In genomic region chr1:162070094-162070748, GRCh38 we compare ENCODE assay signal across 9 cellular contexts. TPM values are rescaled to one million over a fixed set of nuclear protein-coding genes. Genes with fewer than 3 reads are reported as not detected.
DNase-seq lines count a peak whose midpoint lies in the region; ATAC-seq, FAIRE-seq and TF ChIP-seq lines count a peak whose summit lies in the region.
"Had no signal": no experiment of that assay in that cellular context is flagged by ENCODE, and none has a peak within 500 bp of the region (broad histone marks: within the 10 kb centered on the region; RNA-seq: fewer than 3 reads in every experiment).

No MANE protein-coding gene starts in this region.

- FAIRE-seq in K562 (lab: Jason Lieb, UNC) = no peak
- FAIRE-seq: A204.1 had no signal

- no peaks in the 10 kb centered on the region for H3K79me2 ChIP-seq in K562 (ENCODE audit: control insufficient read depth, insufficient read depth, low read length)

- H3K9me3 ChIP-seq in K562 (replicated peaks; ENCODE audit: control insufficient read depth, insufficient read depth, low read depth, low read length) (no peaks in the 10 kb centered on the region), right lobe of liver (no peaks in the 10 kb centered on the region), thoracic aorta (no peaks in the 10 kb centered on the region)

- TF ChIP-seq CTCF in K562 (IDR thresholded peaks at IDR 0.05 in 2 of 3, conservative IDR thresholded peaks at IDR 0.05 in 1 of 3; ENCODE audit: insufficient read depth in 2 of 3, low read depth in 1 of 3, low read length in 3 of 3) (no peak), right lobe of liver (IDR thresholded peaks at IDR 0.05) (no peak), thoracic aorta (IDR thresholded peaks at IDR 0.05) (no peak)

- TF ChIP-seq POLR2A in K562 (conservative IDR thresholded peaks at IDR 0.05) (no peak), right lobe of liver (IDR thresholded peaks at IDR 0.05) (no peak)

- BruUV-seq in K562 (replicated peaks; lab: Mats Ljungman, UMichigan) = no TSS peak

- H3K27ac ChIP-seq in K562 (ENCODE audit: extremely low read depth, low read depth, low read length) (no peak overlapping the region), right lobe of liver (peak overlapping the region; percentile 69 to 85 (median 72)), thoracic aorta (no peak overlapping the region)

- intact Hi-C loops in K562 (cut with micrococcal nuclease) = no loop called here
- intact Hi-C loops in right lobe of liver (cut with DNase I) = loop anchor here in 1 of 2 donors (10.0 kb wide), 1 partner anchor 55 kb away; no protein-coding TSS in a partner anchor

- no peak for TF ChIP-seq RAD21 in K562 (CRISPR knock-in tag; conservative IDR thresholded peaks at IDR 0.05 in 1 of 2, IDR thresholded peaks at IDR 0.05 in 1 of 2)

- peak overlapping the region; percentile 79 for H2AFZ ChIP-seq in K562 (ENCODE audit: low read depth, low read length)

- H3K4me3 ChIP-seq in K562 (peak overlapping the region; percentile 72), right lobe of liver (peak overlapping the region; percentile 73 to 83 (median 74)), thoracic aorta (peak overlapping the region; percentile 86)

- peaks cover 8% of the 10 kb centered on the region; the same call in 1 of the 2 replicates for H4K20me1 ChIP-seq in K562 (replicated peaks; ENCODE audit: control insufficient read depth, insufficient read depth, low read length)

- in situ Hi-C loops in K562 (cut with MboI) = no loop called here

- DNase-seq in DMS 273 (lab: John Stamatoyannopoulos, UW; ENCODE audit: unreplicated experiment) (peak; percentile 64), DMS 273 treated with DMSO at 0.1 percent for 48 hours (lab: John Stamatoyannopoulos, UW) (no peak), NCI-H2107 (lab: John Stamatoyannopoulos, UW) (peak; percentile 71), K562 (ENCODE audit: extremely low read depth in 1 of 4, low spot score in 3 of 4) (peak in 1 of 4 experiments; percentile 12), right lobe of liver (peak in 2 of 3 donors; percentile 19 to 53), thoracic aorta (ENCODE audit: low spot score) (no peak), HuH-7.5 (ENCODE audit: low spot score) (no peak)

- POLR2A ChIA-PET in K562 (lab: Yijun Ruan, JAX) = interaction anchor here (0.7 to 1.6 kb wide), 5 partner anchors 13 to 437 kb away, joined by 3 to 8 read pairs (median 3); no protein-coding TSS in a partner anchor

- H3K4me2 ChIP-seq in K562 (ENCODE audit: insufficient read depth, low read length) = peak overlapping the region; percentile 73

- ATAC-seq in K562 = no peak
- peak; percentile 1 to 29 (median 15) for ATAC-seq in right lobe of liver
- ATAC-seq in thoracic aorta (ENCODE audit: insufficient number of reproducible peaks, low FRiP score, low read depth) = no peak
- ATAC-seq in HG03469 (IDR thresholded peaks at IDR 0.05; ENCODE audit: unreplicated experiment) = no peak

- no peak for TF ChIP-seq EP300 in K562 (IDR thresholded peaks at IDR 0.05; ENCODE audit: low read length)

- WGBS in K562 (ENCODE audit: insufficient coverage, low coverage, missing lambda C conversion rate) = 6% methylated on average over 17 of the region's 29 CpGs
- 0% methylated on average over 7 of the region's 29 CpGs for WGBS in right lobe of liver (ENCODE audit: insufficient coverage, low coverage, low lambda C conversion rate, missing lambda C conversion rate)

- H3K9ac ChIP-seq in K562 (ENCODE audit: insufficient read depth in 1 of 2, low read depth in 2 of 2, low read length in 2 of 2) = peak overlapping the region; percentile 31 to 86; a peak in 3 of 4 replicates

- H3K9me1 ChIP-seq in K562 (ENCODE audit: control insufficient read depth, insufficient read depth, low read length) = no peaks in the 10 kb centered on the region

- H3K4me1 ChIP-seq in K562 (replicated peaks in 1 of 2; ENCODE audit: control insufficient read depth in 2 of 2, insufficient read depth in 2 of 2, low read length in 2 of 2) (peaks cover 8 to 12% of the 10 kb centered on the region in 2 experiments; a peak in 4 of 5 replicates), right lobe of liver (peaks cover 0 to 31% (median 0%) of the 10 kb centered on the region in 4 donors), thoracic aorta (ENCODE audit: control insufficient read depth in 1 of 2, low read depth in 2 of 2) (peaks cover 4 to 32% of the 10 kb centered on the region in 2 donors)

- CTCF ChIA-PET in K562 (lab: Yijun Ruan, JAX; ENCODE audit: low intra/inter-chr PET ratio) = no interaction called here

- H3K36me3 ChIP-seq in K562 (ENCODE audit: control insufficient read depth, insufficient read depth, low read length) = no peaks in the 10 kb centered on the region
- no peaks in the 10 kb centered on the region for H3K36me3 ChIP-seq in right lobe of liver
- no peaks in the 10 kb centered on the region for H3K36me3 ChIP-seq in thoracic aorta

- H3K27me3 ChIP-seq in K562 (ENCODE audit: control insufficient read depth in 2 of 2, insufficient read depth in 2 of 2, low read length in 2 of 2) = peaks cover 16 to 23% of the 10 kb centered on the region in 2 experiments
- no peaks in the 10 kb centered on the region for H3K27me3 ChIP-seq in right lobe of liver
- H3K27me3 ChIP-seq in thoracic aorta (replicated peaks; ENCODE audit: insufficient read depth) = no peaks in the 10 kb centered on the region

TF ChIP-seq in K562, 482 proteins besides CTCF, POLR2A, EP300 and RAD21 (continues in another document):
- TF ChIP-seq ZNF695 (CRISPR knock-in tag; IDR thresholded peaks at IDR 0.05) (no peak), PTBP1 (IDR thresholded peaks at IDR 0.05; ENCODE audit: low read depth, low read length) (no peak), RBBP5 (IDR thresholded peaks at IDR 0.05; ENCODE audit: borderline replicate concordance, insufficient read depth, low read length, poor library complexity, severe bottlenecking) (peak; percentile 6), SIN3B (IDR thresholded peaks at IDR 0.05; ENCODE audit: low read depth) (0 out of 2 replicates have a peak, but pooled peaks have one; percentile 2), XRCC4 (IDR thresholded peaks at IDR 0.05; ENCODE audit: extremely low read depth, insufficient read depth, insufficient read length) (no peak), SAP30 (IDR thresholded peaks at IDR 0.05; ENCODE audit: borderline replicate concordance, insufficient read depth, low read depth, low read length, poor library complexity, severe bottlenecking) (peak; percentile 14), ZNF445 (CRISPR knock-in tag; IDR thresholded peaks at IDR 0.05; ENCODE audit: low read depth) (no peak)
- TF ChIP-seq, protein P1, sequence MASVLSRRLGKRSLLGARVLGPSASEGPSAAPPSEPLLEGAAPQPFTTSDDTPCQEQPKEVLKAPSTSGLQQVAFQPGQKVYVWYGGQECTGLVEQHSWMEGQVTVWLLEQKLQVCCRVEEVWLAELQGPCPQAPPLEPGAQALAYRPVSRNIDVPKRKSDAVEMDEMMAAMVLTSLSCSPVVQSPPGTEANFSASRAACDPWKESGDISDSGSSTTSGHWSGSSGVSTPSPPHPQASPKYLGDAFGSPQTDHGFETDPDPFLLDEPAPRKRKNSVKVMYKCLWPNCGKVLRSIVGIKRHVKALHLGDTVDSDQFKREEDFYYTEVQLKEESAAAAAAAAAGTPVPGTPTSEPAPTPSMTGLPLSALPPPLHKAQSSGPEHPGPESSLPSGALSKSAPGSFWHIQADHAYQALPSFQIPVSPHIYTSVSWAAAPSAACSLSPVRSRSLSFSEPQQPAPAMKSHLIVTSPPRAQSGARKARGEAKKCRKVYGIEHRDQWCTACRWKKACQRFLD (CRISPR knock-in tag; IDR thresholded peaks at IDR 0.05) = no peak

RNA-seq across cellular contexts. Expression of gene NOS1AP, which starts 0.7 kb away (rescaled TPM):
- total RNA-seq in K562 (2011; cell fraction: chromatin; rRNA removed; ENCODE audit: low replicate concordance) = 2.7 and 3.0 TPM in 2 replicates
- 1.7 and 2.5 TPM in 2 replicates for total RNA-seq in K562 (2011; cell fraction: nucleolus; rRNA removed)
- total RNA-seq in K562 (2011; cell fraction: nucleoplasm; rRNA removed) = 2.3 and 2.8 TPM in 2 replicates
- total RNA-seq in K562 (2014; rRNA removed) (0.41 and 0.45 TPM in 2 replicates), K562 (2014; rRNA removed; fragmentation: Illumina TruSeq; extraction: Trizol) (0.13 and 0.15 TPM in 2 replicates), K562 (2015; rRNA removed; fragmentation: Illumina TruSeq; extraction: Trizol) (0.15 and 0.18 TPM in 2 replicates), K562 (2021) (0.54 and 0.95 TPM in 2 replicates), right lobe of liver (10 to 100 TPM in 3 of 6 experiments, 1 to 10 TPM in 3; 4.7 to 24.8 (median 11.6) TPM), thoracic aorta (10 to 100 TPM in 1 of 2 donors, 1 to 10 TPM in 1; 6.3 to 12.2 TPM)
- polyA plus RNA-seq in K562 (2011; rRNA removed) (0.22 and 0.45 TPM in 2 replicates), K562 (2014; fragmentation: Illumina TruSeq; extraction: Trizol) (0.27 and 0.46 TPM in 2 replicates), K562 (2014; fragmentation: Nextera tagmentation; extraction: Ambion mirVana) (under 1 TPM; 0.07 to 0.10 TPM), K562 (2014; rRNA removed) (1.5 TPM in 2 replicates)
- 0.38 and 0.64 TPM in 2 replicates for polyA plus RNA-seq in K562 (2011; cell fraction: cytosol; rRNA removed)
- 1.5 and 1.9 TPM in 2 replicates for polyA plus RNA-seq in K562 (2011; cell fraction: nucleus; rRNA removed)
- polyA plus RNA-seq in K562 (2012) = 0.35 and 1.0 TPM in 2 replicates
- 0.91 and 1.1 TPM in 2 replicates for polyA minus RNA-seq in K562 (2011; rRNA and poly(A)+ RNA removed)
- 0.48 and 1.4 TPM in 2 replicates for polyA minus RNA-seq in K562 (2011; cell fraction: cytosol; rRNA and poly(A)+ RNA removed)
- polyA minus RNA-seq in K562 (2011; cell fraction: nucleus; rRNA and poly(A)+ RNA removed) = 1.6 and 2.9 TPM in 2 replicates

RNA-seq across cellular contexts. Expression of gene OLFML2B, which starts 46.6 kb away (rescaled TPM):
- total RNA-seq in K562 (2011; cell fraction: chromatin; rRNA removed; ENCODE audit: low replicate concordance) = not detected in 2 replicates
- not detected in 2 replicates for total RNA-seq in K562 (2011; cell fraction: nucleolus; rRNA removed)
- total RNA-seq in K562 (2011; cell fraction: nucleoplasm; rRNA removed) = not detected in 2 replicates
- total RNA-seq in K562 (2014; rRNA removed) = not detected in 2 replicates
- total RNA-seq in K562 (2014; rRNA removed; fragmentation: Illumina TruSeq; extraction: Trizol) = not detected in 2 replicates
- total RNA-seq in K562 (2015; rRNA removed; fragmentation: Illumina TruSeq; extraction: Trizol) = not detected in 2 replicates
- not detected in 2 replicates for total RNA-seq in K562 (2021)
- polyA plus RNA-seq in K562 (2011; rRNA removed) = not detected in 2 replicates
- not detected in 2 replicates for polyA plus RNA-seq in K562 (2011; cell fraction: cytosol; rRNA removed)
- not detected in 2 replicates for polyA plus RNA-seq in K562 (2011; cell fraction: nucleus; rRNA removed)
- not detected in 2 replicates for polyA plus RNA-seq in K562 (2012)
- polyA plus RNA-seq in K562 (2014; fragmentation: Illumina TruSeq; extraction: Trizol) = not detected in 2 replicates
- not detected for polyA plus RNA-seq in K562 (2014; fragmentation: Nextera tagmentation; extraction: Ambion mirVana)
- not detected in 2 replicates for polyA plus RNA-seq in K562 (2014; rRNA removed)
- not detected in 2 replicates for polyA minus RNA-seq in K562 (2011; rRNA and poly(A)+ RNA removed)
- polyA minus RNA-seq in K562 (2011; cell fraction: cytosol; rRNA and poly(A)+ RNA removed) = not detected in 2 replicates
- polyA minus RNA-seq in K562 (2011; cell fraction: nucleus; rRNA and poly(A)+ RNA removed) = not detected in 2 replicates
- 1 to 10 TPM in 3 of 6 experiments, under 1 TPM in 3; 0.37 to 2.1 (median 1.3) TPM for total RNA-seq in right lobe of liver
- total RNA-seq in thoracic aorta = 10 to 100 TPM; 32.2 to 46.6 TPM

Comparison
In these comparisons a context has a peak if more than half of its experiments do, and no peak if none do; other contexts are left out.
1. DNase-seq: peak in DMS 273 (single experiment), NCI-H2107 (single experiment) and right lobe of liver (2 of 3); none in DMS 273 treated with DMSO at 0.1 percent for 48 hours (single experiment), thoracic aorta (single experiment) and HuH-7.5 (single experiment).
2. ATAC-seq: peak in right lobe of liver (4 of 4); none in K562 (single experiment), thoracic aorta (single experiment) and HG03469 (single experiment).
3. H3K27ac ChIP-seq: peak in right lobe of liver (3 of 3); none in K562 (single experiment) and thoracic aorta (0 of 2).
4. RNA of gene OLFML2B, which starts 46.6 kb away (total RNA-seq): 32.2 to 46.6 TPM in thoracic aorta; 0.37 to 2.1 TPM in right lobe of liver and not detected in K562; every median in the first group is over 10 times any median in the second.
5. Peak in every context shown above with its lines, with median percentiles within 50 percentile points of each other: H3K4me3 ChIP-seq.